ENCODE assay signal across 8 cellular contexts in the genomic region with DNA sequence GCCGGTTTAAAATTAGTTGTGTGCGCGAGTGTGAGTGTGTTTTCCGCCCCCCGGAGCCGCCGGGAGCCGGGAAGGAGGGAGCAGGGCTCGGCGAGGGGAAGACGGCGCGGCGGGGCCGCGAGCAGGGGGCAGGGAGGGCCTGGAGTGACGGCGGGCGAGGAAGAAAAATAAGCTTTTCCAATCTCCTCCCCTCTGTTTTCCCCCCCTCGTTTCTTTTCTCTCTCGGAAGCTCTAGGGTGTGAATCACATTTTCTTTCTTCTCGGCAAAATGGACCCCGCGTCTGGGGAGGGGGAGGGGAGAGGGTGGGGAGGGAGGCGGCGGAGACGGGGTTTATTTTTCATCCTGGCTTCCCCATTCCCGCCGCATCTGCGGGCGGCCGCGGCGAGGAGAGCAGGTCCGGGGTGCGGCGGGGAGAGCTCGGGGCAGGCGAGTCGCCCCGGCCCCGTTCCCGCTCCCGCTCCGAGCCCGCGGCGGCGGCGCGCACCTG. TPM values are rescaled to one million over a fixed set of nuclear protein-coding genes. Genes with fewer than 3 reads are reported as not detected.
DNase-seq lines count a peak whose midpoint lies in the region; ATAC-seq, FAIRE-seq and TF ChIP-seq lines count a peak whose summit lies in the region.

No MANE protein-coding gene starts in this region.

- peak; percentile 22 for ATAC-seq in HG03103 (IDR thresholded peaks at IDR 0.05; ENCODE audit: low read depth, unreplicated experiment)
- ATAC-seq in HepG2 = peak; percentile 60
- ATAC-seq in GM18517 (IDR thresholded peaks at IDR 0.05; ENCODE audit: unreplicated experiment) = no peak

- peak; percentile 54 to 90 for TF ChIP-seq POLR2A in HepG2 (IDR thresholded peaks at IDR 0.05; ENCODE audit: insufficient read depth in 1 of 2, low read depth in 2 of 2, low read length in 2 of 2)

- no peaks in the 10 kb centered on the region for H3K9me3 ChIP-seq in HepG2 (ENCODE audit: low read length)

- BruUV-seq in HepG2 (replicated peaks; lab: Mats Ljungman, UMichigan) = no TSS peak

- TF ChIP-seq EP300 in HepG2 (IDR thresholded peaks at IDR 0.05; ENCODE audit: low read depth in 2 of 2, low read length in 2 of 2) (no peak), HepG2 (CRISPR knock-in tag; IDR thresholded peaks at IDR 0.05; ENCODE audit: borderline replicate concordance) (no peak)

- peak overlapping the region; percentile 78 for H3K4me2 ChIP-seq in HepG2 (ENCODE audit: low read depth, low read length)

- intact Hi-C loops in HepG2 (cut with micrococcal nuclease; ENCODE audit: unreplicated experiment) = loop anchor here (1.0 to 2.0 kb wide), 2 partner anchors 36 to 94 kb away; partner anchors contain the start of gene TBCC

- peak overlapping the region; percentile 98 for H3K9ac ChIP-seq in HepG2 (ENCODE audit: insufficient read depth, low read depth, low read length)

- H2AFZ ChIP-seq in HepG2 (ENCODE audit: low read length) = no peak overlapping the region

- peak overlapping the region; percentile 85 to 94 (median 92) for H3K4me3 ChIP-seq in HepG2 (replicated peaks in 1 of 3; ENCODE audit: insufficient read depth in 1 of 3, low read depth in 2 of 3, low read length in 3 of 3)

- CTCF ChIA-PET in HepG2 (lab: Yijun Ruan, JAX; ENCODE audit: low intra/inter-chr PET ratio, low total read pairs) = no interaction called here

- H4K20me1 ChIP-seq in HepG2 (ENCODE audit: insufficient read depth, low read length) = peaks cover 8% of the 10 kb centered on the region; the same call in 1 of the 2 replicates

- H3K27me3 ChIP-seq in HepG2 (ENCODE audit: control insufficient read depth in 1 of 2, insufficient read depth in 2 of 2, low read length in 2 of 2) = no peaks in the 10 kb centered on the region; a peak in 1 of 5 replicates

- no peak for TF ChIP-seq CTCF in HepG2 (CRISPR knock-in tag; IDR thresholded peaks at IDR 0.05)

- peaks cover 53% of the 10 kb centered on the region for H3K79me2 ChIP-seq in HepG2 (ENCODE audit: insufficient read depth, low read length)

- POLR2A ChIA-PET in HepG2 (lab: Yijun Ruan, JAX) = interaction anchor here (0.5 to 11.1 kb wide), 46 partner anchors 8 to 1034 kb away, joined by 3 to 270 read pairs (median 4); partner anchors contain the start of genes CNPY3, CUL7, PEX6 and PPP2R5D

- no peaks in the 10 kb centered on the region for H3K36me3 ChIP-seq in HepG2 (replicated peaks in 1 of 2; ENCODE audit: control insufficient read depth in 1 of 2, insufficient read depth in 2 of 2, low read length in 2 of 2)

- H3K4me1 ChIP-seq in HepG2 (ENCODE audit: insufficient read depth, low read length) = peaks cover 63% of the 10 kb centered on the region

- no peak for TF ChIP-seq RAD21 in HepG2 (CRISPR knock-in tag; IDR thresholded peaks at IDR 0.05)

- in situ Hi-C loops in HepG2 (cut with HindIII; ENCODE audit: extremely low pct_ligation_motif_present, low pct_unique_long_range_greater_than_20kb) = loop anchor here (5.0 kb wide), 1 partner anchor 35 kb away; the partner anchor contains the start of gene TBCC

- FAIRE-seq in HepG2 (lab: Jason Lieb, UNC) = no peak

- under 1% methylated on average over 42 of the region's 51 CpGs for WGBS in HepG2 (ENCODE audit: low lambda C conversion rate)

- peak; percentile 23 for DNase-seq in GF-D8 (lab: John Stamatoyannopoulos, UW)
- DNase-seq in NCI-H510A (lab: John Stamatoyannopoulos, UW) = peak; percentile 84
- DNase-seq in activated CD4-positive, alpha-beta T cell treated with anti-CD3 and anti-CD28 coated beads, Interleukin-2, amount 50 U/mL, for 24 hours (ENCODE audit: low read depth in 1 of 2, low spot score in 1 of 2) = peak; percentile 62 to 73
- DNase-seq in dedifferentiated amniotic fluid mesenchymal stem cell (ENCODE audit: extremely low spot score) = peak; percentile 73
- peak; percentile 83 for DNase-seq in HepG2 (ENCODE audit: low spot score)
- DNase-seq in stimulated activated CD4-positive, alpha-beta T cell treated with anti-CD3 and anti-CD28 coated beads, Interleukin-1b, Interleukin-23, amount 100 ng/mL, for 48 hours = peak; percentile 70

- peak overlapping the region; percentile 98 for H3K27ac ChIP-seq in HepG2 (ENCODE audit: extremely low read length, insufficient read depth, low read length)

TF ChIP-seq in HepG2, 621 proteins besides CTCF, POLR2A, EP300 and RAD21 (continues in another document):
- peak; percentile 56 for TF ChIP-seq CHD2 (IDR thresholded peaks at IDR 0.05; ENCODE audit: low read depth, low read length)
- peak; percentile 31; the same call in 1 of the 2 replicates for TF ChIP-seq HMGXB3 (CRISPR knock-in tag; IDR thresholded peaks at IDR 0.05; ENCODE audit: borderline replicate concordance)

RNA-seq across cellular contexts. Expression of gene BICRAL, which starts 0.9 kb away (rescaled TPM):
- total RNA-seq in HepG2 (2016; rRNA removed; fragmentation: Illumina TruSeq; extraction: Trizol) = 5.0 and 6.8 TPM in 2 replicates
- total RNA-seq in HepG2 (2016; cell fraction: cytosol; rRNA removed; fragmentation: Illumina TruSeq; extraction: Trizol; ENCODE audit: low read depth) = 1.6 and 1.9 TPM in 2 replicates
- 4.5 and 6.4 TPM in 2 replicates for total RNA-seq in HepG2 (2016; cell fraction: insoluble cytoplasmic fraction; rRNA removed; fragmentation: Illumina TruSeq; extraction: Trizol)
- 4.8 and 5.3 TPM in 2 replicates for total RNA-seq in HepG2 (2016; cell fraction: membrane; rRNA removed; fragmentation: Illumina TruSeq; extraction: Trizol)
- total RNA-seq in HepG2 (2016; cell fraction: nucleus; rRNA removed; fragmentation: Illumina TruSeq; extraction: Trizol) = 4.9 and 6.1 TPM in 2 replicates
- 11.1 and 13.5 TPM in 2 replicates for polyA plus RNA-seq in HepG2 (2011; rRNA removed)
- 9.5 and 11.4 TPM in 2 replicates for polyA plus RNA-seq in HepG2 (2011; cell fraction: cytosol; rRNA removed)
- 9.0 and 9.1 TPM in 2 replicates for polyA plus RNA-seq in HepG2 (2011; cell fraction: nucleus; rRNA removed)
- 7.3 and 7.8 TPM in 2 replicates for polyA plus RNA-seq in HepG2 (2012)
- polyA plus RNA-seq in HepG2 (2016; cell fraction: cytosol; fragmentation: Illumina TruSeq; extraction: Trizol; ENCODE audit: low read depth) = 0.24 and 0.26 TPM in 2 replicates
- 5.3 and 6.6 TPM in 2 replicates for polyA plus RNA-seq in HepG2 (2016; cell fraction: insoluble cytoplasmic fraction; fragmentation: Illumina TruSeq; extraction: Trizol; ENCODE audit: low read depth)
- polyA plus RNA-seq in HepG2 (2016; cell fraction: membrane; fragmentation: Illumina TruSeq; extraction: Trizol; ENCODE audit: low read depth) = 1.5 and 1.7 TPM in 2 replicates
- 8.7 and 9.2 TPM in 2 replicates for polyA plus RNA-seq in HepG2 (2016; cell fraction: nucleus; fragmentation: Illumina TruSeq; extraction: Trizol; ENCODE audit: insufficient read depth, low read depth)
- polyA minus RNA-seq in HepG2 (2011; rRNA and poly(A)+ RNA removed; ENCODE audit: low replicate concordance) = 16.6 and 32.3 TPM in 2 replicates
- polyA minus RNA-seq in HepG2 (2011; cell fraction: cytosol; rRNA and poly(A)+ RNA removed) = 14.7 and 15.5 TPM in 2 replicates
- polyA minus RNA-seq in HepG2 (2011; cell fraction: nucleus; rRNA and poly(A)+ RNA removed) = 14.7 and 18.9 TPM in 2 replicates

RNA-seq across cellular contexts. Expression of gene TBCC, which starts 36.8 kb away (rescaled TPM):
- 36.1 and 43.2 TPM in 2 replicates for total RNA-seq in HepG2 (2016; rRNA removed; fragmentation: Illumina TruSeq; extraction: Trizol)
- 13.4 and 14.0 TPM in 2 replicates for total RNA-seq in HepG2 (2016; cell fraction: cytosol; rRNA removed; fragmentation: Illumina TruSeq; extraction: Trizol; ENCODE audit: low read depth)
- total RNA-seq in HepG2 (2016; cell fraction: insoluble cytoplasmic fraction; rRNA removed; fragmentation: Illumina TruSeq; extraction: Trizol) = 37.2 and 41.5 TPM in 2 replicates
- total RNA-seq in HepG2 (2016; cell fraction: membrane; rRNA removed; fragmentation: Illumina TruSeq; extraction: Trizol) = 20.4 and 22.9 TPM in 2 replicates
- 17.5 and 20.0 TPM in 2 replicates for total RNA-seq in HepG2 (2016; cell fraction: nucleus; rRNA removed; fragmentation: Illumina TruSeq; extraction: Trizol)
- polyA plus RNA-seq in HepG2 (2011; rRNA removed) = 14.8 and 18.0 TPM in 2 replicates
- polyA plus RNA-seq in HepG2 (2011; cell fraction: cytosol; rRNA removed) = 14.9 and 15.6 TPM in 2 replicates
- polyA plus RNA-seq in HepG2 (2011; cell fraction: nucleus; rRNA removed) = 12.6 and 13.8 TPM in 2 replicates
- polyA plus RNA-seq in HepG2 (2012) = 12.0 and 15.3 TPM in 2 replicates
- polyA plus RNA-seq in HepG2 (2016; cell fraction: cytosol; fragmentation: Illumina TruSeq; extraction: Trizol; ENCODE audit: low read depth) = 5.2 and 5.5 TPM in 2 replicates
- 26.8 and 28.7 TPM in 2 replicates for polyA plus RNA-seq in HepG2 (2016; cell fraction: insoluble cytoplasmic fraction; fragmentation: Illumina TruSeq; extraction: Trizol; ENCODE audit: low read depth)
- polyA plus RNA-seq in HepG2 (2016; cell fraction: membrane; fragmentation: Illumina TruSeq; extraction: Trizol; ENCODE audit: low read depth) = 7.8 and 9.2 TPM in 2 replicates
- 20.6 and 21.7 TPM in 2 replicates for polyA plus RNA-seq in HepG2 (2016; cell fraction: nucleus; fragmentation: Illumina TruSeq; extraction: Trizol; ENCODE audit: insufficient read depth, low read depth)
- 10.7 and 14.8 TPM in 2 replicates for polyA minus RNA-seq in HepG2 (2011; rRNA and poly(A)+ RNA removed; ENCODE audit: low replicate concordance)
- polyA minus RNA-seq in HepG2 (2011; cell fraction: cytosol; rRNA and poly(A)+ RNA removed) = 8.2 and 9.3 TPM in 2 replicates
- 7.6 and 7.7 TPM in 2 replicates for polyA minus RNA-seq in HepG2 (2011; cell fraction: nucleus; rRNA and poly(A)+ RNA removed)

Comparison
In these comparisons a context has a peak if more than half of its experiments do, and no peak if none do; other contexts are left out.
1. DNase-seq: peak in every context shown above with its lines; median percentile 84 in NCI-H510A; 83 in HepG2; 73 in dedifferentiated amniotic fluid mesenchymal stem cell; 70 in stimulated activated CD4-positive, alpha-beta T cell treated with anti-CD3 and anti-CD28 coated beads, Interleukin-1b, Interleukin-23, amount 100 ng/mL, for 48 hours; 68 in activated CD4-positive, alpha-beta T cell treated with anti-CD3 and anti-CD28 coated beads, Interleukin-2, amount 50 U/mL, for 24 hours; 23 in GF-D8.